Comparison of ENCODE assay signal across 8 cellular contexts in genomic region chr11:112163875-112164521, GRCh38. TPM values are rescaled to one million over a fixed set of nuclear protein-coding genes. Genes with fewer than 3 reads are reported as not detected.
DNase-seq lines count a peak whose midpoint lies in the region; ATAC-seq and TF ChIP-seq lines count a peak whose summit lies in the region.

Gene IL18 (minus strand): TSS chr11:112164094. CDS start chr11:112155053, 9,041 bp downstream.

- peak; percentile 1; the same call in 1 of the 2 replicates for TF ChIP-seq RAD21 in HCT116 (IDR thresholded peaks at IDR 0.05; ENCODE audit: low read depth)

- H3K9ac ChIP-seq in HCT116 (ENCODE audit: low read length): peak within 1 kb of the TSS; percentile 73

- RAD21 ChIA-PET in HCT116 (lab: Charles Lee; ENCODE audit: low non-redundant PET in 1 of 2, low total read pairs in 2 of 2, uncharacterized antibody in 2 of 2, unreplicated experiment in 2 of 2): no interaction called here

- H3K4me3 Mint-ChIP-seq in T-cell: peak within 1 kb of the TSS in 2 of 3 donors; percentile 26 to 42

- H4K20me1 ChIP-seq in HCT116 (ENCODE audit: insufficient read depth): no peaks in the 10 kb centered on the region

- peak within 1 kb of the TSS; percentile 50 for H2AFZ ChIP-seq in HCT116 (ENCODE audit: low read depth, low read length, poor library complexity, severe bottlenecking)

- intact Hi-C loops in HCT116 (cut with micrococcal nuclease): loop anchor here (5.0 kb wide), 1 partner anchor 287 kb away; the partner anchor contains the start of genes CFAP68 and FDXACB1
- intact Hi-C loops in left cardiac atrium (cut with DNase I): no loop called here

- H3K4me1 ChIP-seq in HCT116 (ENCODE audit: control insufficient read depth in 1 of 2, insufficient read depth in 2 of 2, low read length in 2 of 2): peaks cover 23 to 62% of the 10 kb centered on the region in 2 experiments

- TSS peak; percentile 85 for BruUV-seq in HCT116 (replicated peaks; lab: Mats Ljungman, UMichigan)

- no peaks in the 10 kb centered on the region for H3K9me3 Mint-ChIP-seq in T-cell

- H3K27ac ChIP-seq in HCT116 (ENCODE audit: low read depth, low read length): peak within 1 kb of the TSS; percentile 57

- peak; percentile 97 for ATAC-seq in HCT116
- no peak for ATAC-seq in T-cell (replicated peaks in 1 of 4)
- peak; percentile 60 to 91 for ATAC-seq in left cardiac atrium
- no peak for ATAC-seq in HG03095 (IDR thresholded peaks at IDR 0.05; ENCODE audit: unreplicated experiment)

- peaks cover 0 to 5% of the 10 kb centered on the region in 2 experiments; a peak in 2 of 4 replicates for H3K36me3 ChIP-seq in HCT116 (ENCODE audit: control insufficient read depth in 1 of 2, insufficient read depth in 2 of 2, low read length in 2 of 2)

- no peaks in the 10 kb centered on the region for H3K9me2 ChIP-seq in HCT116 (ENCODE audit: insufficient read depth)

- POLR2A ChIA-PET in HCT116 (lab: Charles Lee): interaction anchor here (1.1 to 2.4 kb wide), 4 partner anchors 9 to 44 kb away, joined by 4 to 13 read pairs (median 6); no protein-coding TSS in a partner anchor
- POLR2A ChIA-PET in T-cell (lab: Charles Lee): no interaction called here

- H3K27me3 Mint-ChIP-seq in T-cell: peaks cover 12 to 21% of the 10 kb centered on the region in 2 donors

- peak within 1 kb of the TSS; percentile 68 to 79 for H3K4me3 ChIP-seq in HCT116 (replicated peaks in 1 of 2; ENCODE audit: low read depth in 1 of 2, low read length in 2 of 2)
- peak within 1 kb of the TSS; percentile 51 for H3K4me3 ChIP-seq in retinal pigment epithelial cell (ENCODE audit: low read length)

- no peaks in the 10 kb centered on the region for H3K27me3 ChIP-seq in HCT116 (ENCODE audit: insufficient read depth, low read length)

- peak within 1 kb of the TSS; percentile 76 for H3K4me2 ChIP-seq in HCT116 (ENCODE audit: low read length)

- H3K36me3 Mint-ChIP-seq in T-cell: peaks cover 4% of the 10 kb centered on the region

- peaks cover 0 to 4% (median 3%) of the 10 kb centered on the region in 3 donors for H3K4me1 Mint-ChIP-seq in T-cell

- no peak for TF ChIP-seq POLR2A in HCT116 (IDR thresholded peaks at IDR 0.05; ENCODE audit: borderline replicate concordance, extremely low read depth, insufficient read depth, insufficient read length)

- H3K79me2 ChIP-seq in HCT116 (ENCODE audit: insufficient read depth, low read length): peaks cover 50% of the 10 kb centered on the region

- DNase-seq in HCT116 (ENCODE audit: low read depth, low spot score) (peak; percentile 78), T-cell (no peak), left cardiac atrium (peak; percentile 36), retinal pigment epithelial cell (ENCODE audit: low read depth) (no peak), NCI-H345 treated with DMSO at 0.1 percent for 48 hours (lab: John Stamatoyannopoulos, UW; ENCODE audit: unreplicated experiment) (no peak), NCI-H446 treated with DMSO at 0.1 percent for 48 hours (lab: John Stamatoyannopoulos, UW) (no peak), cerebellum (ENCODE audit: low spot score) (no peak)

- CTCF ChIA-PET in HCT116 (lab: Charles Lee): interaction anchor here (3.1 kb wide), 1 partner anchor 11 kb away, joined by 11 read pairs; the partner anchor contains the start of gene BCO2
- CTCF ChIA-PET in T-cell (lab: Charles Lee): no interaction called here

- no peak within 1 kb of the TSS for H3K27ac Mint-ChIP-seq in T-cell

- 0 out of 6 replicates have a peak, but pooled peaks of 1 of the 3 experiments have one; percentile 6 for TF ChIP-seq CTCF in HCT116 (IDR thresholded peaks at IDR 0.05 in 2 of 3, conservative IDR thresholded peaks at IDR 0.05 in 1 of 3; ENCODE audit: borderline replicate concordance in 1 of 3, insufficient read depth in 1 of 3, low read depth in 2 of 3, low read length in 2 of 3)
- TF ChIP-seq CTCF in retinal pigment epithelial cell (conservative IDR thresholded peaks at IDR 0.05; ENCODE audit: low read depth, low read length): no peak

- no peaks in the 10 kb centered on the region for H3K9me3 ChIP-seq in HCT116 (ENCODE audit: control insufficient read depth in 1 of 2, insufficient read depth in 1 of 2, low read depth in 1 of 2, low read length in 2 of 2)

TF ChIP-seq in HCT116, 20 proteins besides CTCF, POLR2A, EP300 and RAD21:
- no peak for TF ChIP-seq FOSL1 (IDR thresholded peaks at IDR 0.05; ENCODE audit: low read depth)
- TF ChIP-seq SP1 (IDR thresholded peaks at IDR 0.05; ENCODE audit: low read depth): peak; percentile 51
- TF ChIP-seq REST (IDR thresholded peaks at IDR 0.05; ENCODE audit: low read depth): no peak
- peak; percentile 61 for TF ChIP-seq YY1 (IDR thresholded peaks at IDR 0.05; ENCODE audit: extremely low read depth, insufficient replicate concordance, low read depth, low read length)
- TF ChIP-seq ZNF274 (IDR thresholded peaks at IDR 0.05; ENCODE audit: low read depth, low read length): no peak
- peak; percentile 97 for TF ChIP-seq POLR2AphosphoS5 (IDR thresholded peaks at IDR 0.05; ENCODE audit: low read depth, low read length)
- peak; percentile 82; the same call in 1 of the 2 replicates for TF ChIP-seq SIN3A (IDR thresholded peaks at IDR 0.05; ENCODE audit: low read depth)
- TF ChIP-seq ELF1 (IDR thresholded peaks at IDR 0.05; ENCODE audit: borderline replicate concordance, low read depth): peak; percentile 60; the same call in 1 of the 2 replicates
- TF ChIP-seq CBX3 (IDR thresholded peaks at IDR 0.05; ENCODE audit: low read depth): peak; percentile 48
- no peak for TF ChIP-seq EZH2phosphoT487 (IDR thresholded peaks at IDR 0.05; ENCODE audit: borderline replicate concordance)

RNA-seq across cellular contexts. Expression of gene IL18, which starts in this region (rescaled TPM):
- total RNA-seq in HCT116 (2021; ENCODE audit: unreplicated experiment) (112 TPM), T-cell (under 1 TPM; 0.20 to 0.53 (median 0.35) TPM), left cardiac atrium (1 to 10 TPM; 4.7 to 6.0 TPM), cerebellum (0.36 TPM)
- polyA plus RNA-seq in HCT116 (2012): 64.3 and 75.5 TPM in 2 replicates

Comparison
In these comparisons a context has a peak if more than half of its experiments do, and no peak if none do; other contexts are left out.
1. RNA of gene IL18 (total RNA-seq): 112 TPM in HCT116 (single experiment); 4.7 to 6.0 TPM in left cardiac atrium, 0.36 TPM in cerebellum (single experiment) and 0.20 to 0.53 TPM in T-cell; every median in the first group is over 10 times any median in the second.
2. ATAC-seq: peak in HCT116 (single experiment) and left cardiac atrium (2 of 2); none in T-cell (0 of 4) and HG03095 (single experiment).
3. DNase-seq: peak in HCT116 (single experiment) and left cardiac atrium (single experiment); none in T-cell (0 of 34), retinal pigment epithelial cell (single experiment), NCI-H345 treated with DMSO at 0.1 percent for 48 hours (single experiment), NCI-H446 treated with DMSO at 0.1 percent for 48 hours (single experiment) and cerebellum (single experiment).